In genomic region chr10:329361-330099, GRCh38 we compare ENCODE assay signal across 8 cellular contexts.
DNase-seq lines count a peak whose midpoint lies in the region; ATAC-seq and TF ChIP-seq lines count a peak whose summit lies in the region.

No MANE protein-coding gene starts in this region.

- peak overlapping the region; percentile 34 for H3K4me3 Mint-ChIP-seq in T-helper 1 cell treated with Interleukin-12 subunit alpha and Interleukin-12 subunit beta and Interleukin-4 antibody, amounts not matched to agents 30 μg/mL and 1 μg/mL, for 36 hours
- H3K4me3 Mint-ChIP-seq in stimulated activated effector memory CD8-positive, alpha-beta T cell treated with anti-CD3 and anti-CD28 coated beads, Interleukin-12 subunit alpha, Interleukin-12 subunit beta, amount 100 ng/mL, for 72 hours: peak overlapping the region; percentile 45

- H3K9me3 Mint-ChIP-seq in T-helper 1 cell treated with Interleukin-12 subunit alpha and Interleukin-12 subunit beta and Interleukin-4 antibody, amounts not matched to agents 30 μg/mL and 1 μg/mL, for 36 hours: no peaks in the 10 kb centered on the region
- no peaks in the 10 kb centered on the region for H3K9me3 Mint-ChIP-seq in stimulated activated effector memory CD8-positive, alpha-beta T cell treated with anti-CD3 and anti-CD28 coated beads, Interleukin-12 subunit alpha, Interleukin-12 subunit beta, amount 100 ng/mL, for 72 hours

- H3K4me3 ChIP-seq in MM.1S (ENCODE audit: low read length): peak overlapping the region; percentile 26; the same call in 1 of the 2 replicates

- H3K27me3 Mint-ChIP-seq in T-helper 1 cell treated with Interleukin-12 subunit alpha and Interleukin-12 subunit beta and Interleukin-4 antibody, amounts not matched to agents 30 μg/mL and 1 μg/mL, for 36 hours (ENCODE audit: low read depth): no peaks in the 10 kb centered on the region

- peak overlapping the region; percentile 16; the same call in 1 of the 2 replicates for H2AFZ ChIP-seq in MM.1S (ENCODE audit: low read length)

- H3K27ac ChIP-seq in MM.1S (ENCODE audit: low read length): peak overlapping the region; percentile 54; the same call in 1 of the 2 replicates

- no peaks in the 10 kb centered on the region for H3K4me1 ChIP-seq in MM.1S (ENCODE audit: low read length)

- H3K79me2 ChIP-seq in MM.1S (ENCODE audit: low read length): no peaks in the 10 kb centered on the region

- peak overlapping the region; percentile 28 for H3K4me2 ChIP-seq in MM.1S (ENCODE audit: low read depth, low read length)

- H4K20me1 ChIP-seq in MM.1S (ENCODE audit: insufficient read depth, low read length): no peaks in the 10 kb centered on the region

- H3K9me2 ChIP-seq in MM.1S (replicated peaks; ENCODE audit: insufficient read depth, low read length): no peaks in the 10 kb centered on the region

- H3K9ac ChIP-seq in MM.1S (ENCODE audit: low read length): peak overlapping the region; percentile 29; the same call in 1 of the 2 replicates

- H3K4me1 Mint-ChIP-seq in T-helper 1 cell treated with Interleukin-12 subunit alpha and Interleukin-12 subunit beta and Interleukin-4 antibody, amounts not matched to agents 30 μg/mL and 1 μg/mL, for 36 hours (ENCODE audit: low read depth): peaks cover 24% of the 10 kb centered on the region
- peaks cover 37% of the 10 kb centered on the region for H3K4me1 Mint-ChIP-seq in stimulated activated effector memory CD8-positive, alpha-beta T cell treated with anti-CD3 and anti-CD28 coated beads, Interleukin-12 subunit alpha, Interleukin-12 subunit beta, amount 100 ng/mL, for 72 hours

- peak; percentile 96 for ATAC-seq in left lobe of liver
- ATAC-seq in stimulated activated effector memory CD8-positive, alpha-beta T cell treated with anti-CD3 and anti-CD28 coated beads, Interleukin-12 subunit alpha, Interleukin-12 subunit beta, amount 100 ng/mL, for 72 hours: peak; percentile 58
- ATAC-seq in GM21717 (IDR thresholded peaks at IDR 0.05; ENCODE audit: unreplicated experiment): no peak
- no peak for ATAC-seq in GM18870 (IDR thresholded peaks at IDR 0.05; ENCODE audit: unreplicated experiment)

- no peak for TF ChIP-seq CTCF in MM.1S (IDR thresholded peaks at IDR 0.05; ENCODE audit: low read length)

- H3K36me3 Mint-ChIP-seq in T-helper 1 cell treated with Interleukin-12 subunit alpha and Interleukin-12 subunit beta and Interleukin-4 antibody, amounts not matched to agents 30 μg/mL and 1 μg/mL, for 36 hours (ENCODE audit: low read depth): peaks cover 5% of the 10 kb centered on the region
- H3K36me3 Mint-ChIP-seq in stimulated activated effector memory CD8-positive, alpha-beta T cell treated with anti-CD3 and anti-CD28 coated beads, Interleukin-12 subunit alpha, Interleukin-12 subunit beta, amount 100 ng/mL, for 72 hours: no peaks in the 10 kb centered on the region

- DNase-seq in EL: peak; percentile 96
- peak; percentile 57 for DNase-seq in MM.1S
- peak; percentile 91 for DNase-seq in cerebellum (ENCODE audit: low spot score)
- DNase-seq in left lobe of liver (ENCODE audit: low spot score): peak; percentile 91
- DNase-seq in stimulated activated effector memory CD8-positive, alpha-beta T cell treated with anti-CD3 and anti-CD28 coated beads, Interleukin-12 subunit alpha, Interleukin-12 subunit beta, amount 100 ng/mL, for 72 hours (ENCODE audit: low spot score in 2 of 2): peak in 1 of 2 donors; percentile 52

- no peaks in the 10 kb centered on the region for H3K36me3 ChIP-seq in MM.1S (replicated peaks; ENCODE audit: insufficient read depth, low read length)

- H3F3A ChIP-seq in MM.1S (ENCODE audit: insufficient read depth, low read length): no peaks in the 10 kb centered on the region

- H3K27ac Mint-ChIP-seq in T-helper 1 cell treated with Interleukin-12 subunit alpha and Interleukin-12 subunit beta and Interleukin-4 antibody, amounts not matched to agents 30 μg/mL and 1 μg/mL, for 36 hours: peak overlapping the region; percentile 65
- peak overlapping the region; percentile 13 for H3K27ac Mint-ChIP-seq in stimulated activated effector memory CD8-positive, alpha-beta T cell treated with anti-CD3 and anti-CD28 coated beads, Interleukin-12 subunit alpha, Interleukin-12 subunit beta, amount 100 ng/mL, for 72 hours

- no peaks in the 10 kb centered on the region for H3K9me3 ChIP-seq in MM.1S (replicated peaks; ENCODE audit: insufficient read depth, low read length)

- no peaks in the 10 kb centered on the region for H3K27me3 ChIP-seq in MM.1S (replicated peaks; ENCODE audit: insufficient read depth, low read length)

Comparison
In these comparisons a context has a peak if more than half of its experiments do, and no peak if none do; other contexts are left out.
1. ATAC-seq: peak in left lobe of liver (single experiment) and stimulated activated effector memory CD8-positive, alpha-beta T cell treated with anti-CD3 and anti-CD28 coated beads, Interleukin-12 subunit alpha, Interleukin-12 subunit beta, amount 100 ng/mL, for 72 hours (single experiment); none in GM21717 (single experiment) and GM18870 (single experiment).